Comparison of ENCODE assay signal across 9 cellular contexts in genomic region chr20:31705598-31706597, GRCh38. TPM values are rescaled to one million over a fixed set of nuclear protein-coding genes. Genes with fewer than 3 reads are reported as not detected.
DNase-seq lines count a peak whose midpoint lies in the region; ATAC-seq and TF ChIP-seq lines count a peak whose summit lies in the region.
"Had no signal": no experiment of that assay in that cellular context is flagged by ENCODE, and none has a peak within 500 bp of the region (broad histone marks: within the 10 kb centered on the region; RNA-seq: fewer than 3 reads in every experiment).

No MANE protein-coding gene starts in this region.

- TF ChIP-seq CTCF in ascending aorta (IDR thresholded peaks at IDR 0.05): no peak
- TF ChIP-seq CTCF in prostate gland (IDR thresholded peaks at IDR 0.05): no peak

- CTCF ChIA-PET in activated CD8-positive, alpha-beta memory T cell treated with anti-CD3 and anti-CD28 coated beads, Interleukin-2, amount 10 ng/mL, durations not matched to agents 7 days and 5 days (lab: Charles Lee): interaction anchor here (0.8 to 22.3 kb wide), 7 partner anchors 14 to 65 kb away, joined by 3 to 685 read pairs (median 5); partner anchors contain the start of gene BCL2L1

- H3K27ac ChIP-seq in ascending aorta: peak overlapping the region; percentile 86 to 95
- H3K27ac ChIP-seq in prostate gland: peak overlapping the region; percentile 64 to 69
- H3K27ac ChIP-seq: VCaP had no signal

- TF ChIP-seq POLR2A in prostate gland (IDR thresholded peaks at IDR 0.05): no peak

- H3K4me1 ChIP-seq in ascending aorta (peaks cover 27 to 69% of the 10 kb centered on the region in 2 donors), prostate gland (replicated peaks) (peaks cover 15% of the 10 kb centered on the region)

- WGBS in prostate gland: 54% methylated on average over 4 of the region's 4 CpGs

- H3K27me3 Mint-ChIP-seq in activated CD8-positive, alpha-beta memory T cell treated with anti-CD3 and anti-CD28 coated beads, Interleukin-2, amount 10 ng/mL, durations not matched to agents 7 days and 5 days: no peaks in the 10 kb centered on the region

- H3K27ac Mint-ChIP-seq in activated CD8-positive, alpha-beta memory T cell treated with anti-CD3 and anti-CD28 coated beads, Interleukin-2, amount 10 ng/mL, durations not matched to agents 7 days and 5 days: peak overlapping the region; percentile 44

- no peak for DNase-seq in activated CD8-positive, alpha-beta memory T cell treated with anti-CD3 and anti-CD28 coated beads, Interleukin-2, amount 10 ng/mL, durations not matched to agents 7 days and 5 days
- no peak for DNase-seq in activated CD8-positive, alpha-beta memory T cell treated with anti-CD3 and anti-CD28 coated beads, Interleukin-2, amount 50 U/mL, for 4 hours
- no peak for DNase-seq in ascending aorta (ENCODE audit: low spot score in 2 of 2)
- no peak for DNase-seq in prostate gland (ENCODE audit: low spot score)
- DNase-seq in T-helper 2 cell: no peak
- no peak for DNase-seq in HK-2 (ENCODE audit: unreplicated experiment)
- DNase-seq in posterior cingulate gyrus: no peak

- ATAC-seq in activated CD8-positive, alpha-beta memory T cell treated with anti-CD3 and anti-CD28 coated beads, Interleukin-2, amount 10 ng/mL, durations not matched to agents 7 days and 5 days: peak; percentile 27
- peak; percentile 59 for ATAC-seq in HG03060 (IDR thresholded peaks at IDR 0.05; ENCODE audit: low read depth, unreplicated experiment)

- peaks cover 65% of the 10 kb centered on the region for H3K4me1 Mint-ChIP-seq in activated CD8-positive, alpha-beta memory T cell treated with anti-CD3 and anti-CD28 coated beads, Interleukin-2, amount 10 ng/mL, durations not matched to agents 7 days and 5 days

- peaks cover 18 to 30% of the 10 kb centered on the region in 2 donors for H3K36me3 ChIP-seq in ascending aorta
- no peaks in the 10 kb centered on the region for H3K36me3 ChIP-seq in prostate gland

- H3K27me3 ChIP-seq in ascending aorta: no peaks in the 10 kb centered on the region
- H3K27me3 ChIP-seq in prostate gland (replicated peaks; ENCODE audit: insufficient read depth): no peaks in the 10 kb centered on the region

- H3K4me3 Mint-ChIP-seq in activated CD8-positive, alpha-beta memory T cell treated with anti-CD3 and anti-CD28 coated beads, Interleukin-2, amount 10 ng/mL, durations not matched to agents 7 days and 5 days: no peak overlapping the region

- intact Hi-C loops in ascending aorta (cut with DNase I): no loop called here
- intact Hi-C loops in prostate gland (cut with DNase I): no loop called here
- intact Hi-C loops in posterior cingulate gyrus (cut with DNase I): no loop called here

- H3K9me3 Mint-ChIP-seq in activated CD8-positive, alpha-beta memory T cell treated with anti-CD3 and anti-CD28 coated beads, Interleukin-2, amount 10 ng/mL, durations not matched to agents 7 days and 5 days (ENCODE audit: low read depth): no peaks in the 10 kb centered on the region

- H3K9me3 ChIP-seq in ascending aorta (no peaks in the 10 kb centered on the region), prostate gland (no peaks in the 10 kb centered on the region)

- H3K36me3 Mint-ChIP-seq in activated CD8-positive, alpha-beta memory T cell treated with anti-CD3 and anti-CD28 coated beads, Interleukin-2, amount 10 ng/mL, durations not matched to agents 7 days and 5 days: peaks cover 55% of the 10 kb centered on the region

- H3K4me3 ChIP-seq in ascending aorta: no peak overlapping the region
- H3K4me3 ChIP-seq in prostate gland: no peak overlapping the region

RNA-seq across cellular contexts. Expression of gene BCL2L1, which starts 16.8 kb away (rescaled TPM):
- 100 to 1,000 TPM in 1 of 2 experiments, 10 to 100 TPM in 1; 69.8 to 121 TPM for total RNA-seq in activated CD8-positive, alpha-beta memory T cell treated with anti-CD3 and anti-CD28 coated beads, Interleukin-2, amount 10 ng/mL, durations not matched to agents 7 days and 5 days
- 200 TPM for total RNA-seq in ascending aorta
- 100 to 1,000 TPM; 127 to 155 TPM for total RNA-seq in prostate gland

RNA-seq across cellular contexts. Expression of gene TPX2, which starts 33.2 kb away (rescaled TPM):
- total RNA-seq in activated CD8-positive, alpha-beta memory T cell treated with anti-CD3 and anti-CD28 coated beads, Interleukin-2, amount 10 ng/mL, durations not matched to agents 7 days and 5 days: 100 to 1,000 TPM; 148 to 159 TPM
- not detected for total RNA-seq in ascending aorta
- total RNA-seq in prostate gland: 10 to 100 TPM in 1 of 2 donors, 1 to 10 TPM in 1; 1.4 to 23.2 TPM

Comparison
In these comparisons a context has a peak if more than half of its experiments do, and no peak if none do; other contexts are left out.
1. RNA of gene TPX2, which starts 33.2 kb away (total RNA-seq): 148 to 159 TPM in activated CD8-positive, alpha-beta memory T cell treated with anti-CD3 and anti-CD28 coated beads, Interleukin-2, amount 10 ng/mL, durations not matched to agents 7 days and 5 days; 1.4 to 23.2 TPM in prostate gland and not detected in ascending aorta (single experiment); every median in the first group is over 4 times any median in the second.